In the genomic region with DNA sequence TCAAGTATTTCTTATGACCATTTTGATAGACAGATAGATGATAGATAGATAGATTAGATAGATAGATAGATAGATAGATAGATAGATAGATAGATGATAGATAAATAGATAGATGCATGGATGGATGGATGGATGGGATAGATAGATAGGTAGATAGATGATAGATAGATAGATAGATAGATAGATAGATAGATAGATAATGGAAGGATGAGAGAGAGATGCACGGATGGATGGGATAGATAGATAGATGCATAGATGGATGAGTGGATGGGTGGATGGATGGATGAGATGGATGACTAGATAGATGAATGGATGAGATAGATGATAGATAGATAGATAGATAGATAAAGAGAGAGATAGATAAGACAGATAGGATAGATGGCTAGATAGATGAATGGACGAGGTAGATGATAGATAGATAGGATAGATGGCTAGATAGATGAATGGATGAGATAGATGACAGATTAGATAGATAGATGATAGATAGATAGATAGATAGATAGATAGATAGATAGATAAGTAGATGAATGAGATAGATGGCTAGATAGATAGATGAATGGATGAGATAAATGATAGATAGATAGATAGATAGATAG, we compare ENCODE assay signal across 1 cellular context.
TF ChIP-seq lines count a peak whose summit lies in the region.

No MANE protein-coding gene starts in this region.

TF ChIP-seq in K562, 482 proteins besides CTCF, POLR2A, EP300 and RAD21 (continued from another document):
- TF ChIP-seq DACH1 (IDR thresholded peaks at IDR 0.05; ENCODE audit: partially characterized antibody) (peak; percentile 99), YBX1 (IDR thresholded peaks at IDR 0.05) (0 out of 2 replicates have a peak, but pooled peaks have one; percentile 65), MTA1 (IDR thresholded peaks at IDR 0.05; ENCODE audit: borderline replicate concordance) (peak; percentile 92), CREBBP (IDR thresholded peaks at IDR 0.05; ENCODE audit: low read depth, low read length) (peak; percentile 79), GATAD2A (IDR thresholded peaks at IDR 0.05) (peak; percentile 77; the same call in 1 of the 2 replicates), SMARCA5 (IDR thresholded peaks at IDR 0.05) (peak; percentile 14; the same call in 1 of the 2 replicates), ZNF324 (CRISPR knock-in tag; IDR thresholded peaks at IDR 0.05) (0 out of 2 replicates have a peak, but pooled peaks have one; percentile 6), GATAD2B (IDR thresholded peaks at IDR 0.05; ENCODE audit: borderline replicate concordance) (peak; percentile 75; the same call in 1 of the 2 replicates), HDAC1 (IDR thresholded peaks at IDR 0.05) (peak in 1 of 2 experiments; percentile 72; a peak in 2 of 4 replicates), BCOR (IDR thresholded peaks at IDR 0.05) (peak; percentile 71)
- TF ChIP-seq, protein P1, sequence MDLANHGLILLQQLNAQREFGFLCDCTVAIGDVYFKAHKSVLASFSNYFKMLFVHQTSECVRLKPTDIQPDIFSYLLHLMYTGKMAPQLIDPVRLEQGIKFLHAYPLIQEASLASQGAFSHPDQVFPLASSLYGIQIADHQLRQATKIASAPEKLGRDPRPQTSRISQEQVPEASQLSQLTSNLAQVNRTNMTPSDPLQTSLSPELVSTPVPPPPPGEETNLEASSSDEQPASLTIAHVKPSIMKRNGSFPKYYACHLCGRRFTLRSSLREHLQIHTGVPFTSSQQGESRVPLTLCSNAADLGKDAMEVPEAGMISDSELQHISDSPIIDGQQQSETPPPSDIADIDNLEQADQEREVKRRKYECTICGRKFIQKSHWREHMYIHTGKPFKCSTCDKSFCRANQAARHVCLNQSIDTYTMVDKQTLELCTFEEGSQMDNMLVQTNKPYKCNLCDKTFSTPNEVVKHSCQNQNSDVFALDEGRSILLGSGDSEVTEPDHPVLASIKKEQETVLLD (IDR thresholded peaks at IDR 0.05) = peak; percentile 93
